14 cellular contexts compared by ENCODE assay signal in genomic region chr3:11481561-11481960, GRCh38.
A peak's percentile ranks its signal among the peaks of the same experiment; 100 is the strongest.
DNase-seq lines count a peak whose midpoint lies in the region; ATAC-seq and TF ChIP-seq lines count a peak whose summit lies in the region.
"Had no signal": no experiment of that assay in that cellular context is flagged by ENCODE, and none has a peak within 500 bp of the region (broad histone marks: within the 10 kb centered on the region; RNA-seq: fewer than 3 reads in every experiment).

No MANE protein-coding gene starts in this region.

- no peak for TF ChIP-seq POLR2A in transverse colon (IDR thresholded peaks at IDR 0.05)

- peak; percentile 77 to 84 for ATAC-seq in lower lobe of right lung
- no peak for ATAC-seq in GM19455 (IDR thresholded peaks at IDR 0.05; ENCODE audit: unreplicated experiment)
- ATAC-seq in HG02970 (IDR thresholded peaks at IDR 0.05; ENCODE audit: low FRiP score, unreplicated experiment) = no peak
- ATAC-seq: activated T-cell treated with anti-CD3 and anti-CD28 coated beads, Interleukin-2, amount 50 U/mL, for 4 hours had no signal

- H3K36me3 ChIP-seq in esophagus (ENCODE audit: control insufficient read depth in 2 of 2, insufficient read depth in 2 of 2, low read length in 1 of 2) (no peaks in the 10 kb centered on the region), lower lobe of right lung (no peaks in the 10 kb centered on the region), transverse colon (no peaks in the 10 kb centered on the region)
- H3K36me3 ChIP-seq: cardiac muscle cell, suprapubic skin had no signal

- DNase-seq in NCI-H69 (lab: John Stamatoyannopoulos, UW) (peak; percentile 49), lower lobe of right lung (no peak), transverse colon (no peak), NAMALWA (ENCODE audit: low spot score) (no peak)
- DNase-seq: activated naive CD8-positive, alpha-beta T cell treated with anti-CD3 and anti-CD28 coated beads for 36 hours; activated T-cell treated with anti-CD3 and anti-CD28 coated beads, Interleukin-2, amount 50 U/mL, for 4 hours; mesendoderm; NCI-H1694 had no signal

- in situ Hi-C loops in transverse colon (cut with MboI; ENCODE audit: low pct_ligation_motif_present in 1 of 4, low pct_unique_long_range_greater_than_20kb in 1 of 4, low sequenced_read_pairs in 3 of 4) = no loop called here

- H3K4me3 ChIP-seq in esophagus (ENCODE audit: low read depth in 1 of 2, low read length in 2 of 2) (no peak overlapping the region), lower lobe of right lung (no peak overlapping the region), transverse colon (no peak overlapping the region)
- H3K4me3 ChIP-seq: BLaER1 treated with 17β-estradiol and CSF1 and Interleukin-3, amounts not matched to agents 10 nM and 100 nM; cardiac muscle cell; suprapubic skin had no signal

- H3K9me3 ChIP-seq in esophagus (ENCODE audit: control insufficient read depth in 2 of 2, insufficient read depth in 1 of 2, low read depth in 1 of 2, low read length in 1 of 2) (no peaks in the 10 kb centered on the region), lower lobe of right lung (no peaks in the 10 kb centered on the region), transverse colon (no peaks in the 10 kb centered on the region)
- H3K9me3 ChIP-seq: suprapubic skin had no signal

- TF ChIP-seq EP300 in transverse colon (IDR thresholded peaks at IDR 0.05; ENCODE audit: low read depth) = no peak

- intact Hi-C loops in lower lobe of right lung (cut with DNase I) (no loop called here), transverse colon (cut with DNase I; ENCODE audit: low total_unique reads) (no loop called here)

- 35 to 49% methylated on average over 3 of the region's 3 CpGs for WGBS in esophagus, 2 donors
- 50% methylated on average over 3 of the region's 3 CpGs; no CpG with 5 or more reads in 1 of the 2 donors for WGBS in transverse colon (ENCODE audit: low coverage in 1 of 2), 2 donors

- no peaks in the 10 kb centered on the region for H3K27me3 ChIP-seq in esophagus (ENCODE audit: control insufficient read depth in 1 of 2, insufficient read depth in 2 of 2, low read length in 2 of 2)
- no peaks in the 10 kb centered on the region for H3K27me3 ChIP-seq in lower lobe of right lung (ENCODE audit: low read depth)
- H3K27me3 ChIP-seq in transverse colon = no peaks in the 10 kb centered on the region
- H3K27me3 ChIP-seq: BLaER1 treated with 17β-estradiol and CSF1 and Interleukin-3, amounts not matched to agents 10 nM and 100 nM; cardiac muscle cell; suprapubic skin had no signal

- TF ChIP-seq CTCF in lower lobe of right lung (IDR thresholded peaks at IDR 0.05) (no peak), transverse colon (IDR thresholded peaks at IDR 0.05) (no peak)

- H3K4me1 ChIP-seq in esophagus (ENCODE audit: control insufficient read depth in 2 of 2, insufficient read depth in 2 of 2, low read length in 1 of 2) (peaks cover 0 to 5% of the 10 kb centered on the region in 2 donors), lower lobe of right lung (peaks cover 37% of the 10 kb centered on the region), transverse colon (peaks cover 22 to 42% (median 33%) of the 10 kb centered on the region in 4 donors)

- H3K27ac ChIP-seq in esophagus (ENCODE audit: low read depth in 2 of 2, low read length in 1 of 2) (peak overlapping the region; percentile 20 to 48), lower lobe of right lung (peak overlapping the region; percentile 26), transverse colon (peak overlapping the region; percentile 40 to 80 (median 72))
- H3K27ac ChIP-seq: BLaER1 treated with 17β-estradiol and CSF1 and Interleukin-3, amounts not matched to agents 10 nM and 100 nM; suprapubic skin had no signal

Comparison
In these comparisons a context has a peak if more than half of its experiments do, and no peak if none do; other contexts are left out.
1. ATAC-seq: peak in lower lobe of right lung (2 of 2); none in GM19455 (single experiment) and HG02970 (single experiment).
2. Peak in every context shown above with its lines, with median percentiles within 50 percentile points of each other: H3K27ac ChIP-seq.